ENCODE assay signal across 25 cellular contexts in the genomic region with DNA sequence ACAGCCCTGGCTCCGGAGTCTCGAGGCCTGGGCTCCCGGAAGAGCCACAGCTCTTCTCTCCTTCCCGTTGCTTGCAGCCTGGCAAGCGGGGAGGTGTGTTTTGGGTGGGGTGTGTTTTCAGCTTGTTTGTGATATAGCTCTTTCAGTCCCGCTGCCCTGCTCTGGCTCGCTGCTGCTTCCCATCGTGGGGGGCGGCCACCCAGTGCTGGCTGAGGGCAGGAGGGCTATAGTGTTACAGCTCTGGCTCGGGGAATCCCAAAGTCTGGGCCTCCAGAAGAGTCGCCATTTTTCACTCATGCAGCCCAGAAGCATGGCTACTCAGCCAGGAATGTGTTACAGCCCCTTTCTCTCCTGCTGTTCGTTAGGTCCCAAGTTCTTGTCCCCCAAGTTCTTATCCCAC. TPM values are rescaled to one million over a fixed set of nuclear protein-coding genes. Genes with fewer than 3 reads are reported as not detected.
"Had no signal": no experiment of that assay in that cellular context is flagged by ENCODE, and none has a peak within 500 bp of the region (broad histone marks: within the 10 kb centered on the region; RNA-seq: fewer than 3 reads in every experiment).

No MANE protein-coding gene starts in this region.

- H3K4me1 ChIP-seq: uterus had no signal

- DNase-seq: stimulated activated CD4-positive, alpha-beta T cell treated with anti-CD3 and anti-CD28 coated beads, Interleukin-2, amount 100 ng/mL, for 48 hours; stimulated activated CD4-positive, alpha-beta T cell treated with anti-CD3 and anti-CD28 coated beads, Interleukin-4, amount 100 ng/mL, for 1 hour; stimulated activated CD4-positive, alpha-beta T cell treated with anti-CD3 and anti-CD28 coated beads, Interleukin-4, amount 100 ng/mL, for 24 hours; stimulated activated CD4-positive, alpha-beta T cell treated with anti-CD3 and anti-CD28 coated beads, Interleukin-4, amount 100 ng/mL, for 4 hours; stimulated activated CD8-positive, alpha-beta memory T cell treated with anti-CD3 and anti-CD28 coated beads, Interleukin-4, amount 100 ng/mL, for 48 hours; stimulated activated naive B cell treated with anti-CD40 and anti-IgM and Interleukin-4, amounts not matched to agents 10 μg/mL and 1 μg/mL and 100 μg/mL, for 72 hours; stimulated activated naive CD4-positive, alpha-beta T cell; stimulated activated naive CD4-positive, alpha-beta T cell treated with Interleukin-2 at 50 U/mL for 16 hours; stimulated activated naive CD8-positive, alpha-beta T cell treated with anti-CD3 and anti-CD28 coated beads, Interleukin-15, amount 100 ng/mL, for 72 hours; stimulated activated naive CD8-positive, alpha-beta T cell treated with anti-CD3 and anti-CD28 coated beads, Interleukin-15, Interleukin-2, amounts not matched to agents 100 U/mL and 50 U/mL, for 24 hours; stomach; substantia nigra; thyroid gland; tibial artery; transverse colon; trophoblast cell; upper lobe of right lung; uterus had no signal

- H3K27me3 ChIP-seq: stomach, suprapubic skin, testis, thyroid gland, tibial artery, tibial nerve, transverse colon, upper lobe of left lung, upper lobe of right lung, uterus, vagina had no signal

- FAIRE-seq: urothelium cell line had no signal

- H3K4me3 ChIP-seq: stomach, suprapubic skin, thoracic aorta, thyroid gland, tibial artery, tibial nerve, transverse colon, upper lobe of left lung, upper lobe of right lung, uterus, vagina had no signal

- H3K36me3 ChIP-seq: suprapubic skin, thoracic aorta, thyroid gland, transverse colon, upper lobe of left lung, upper lobe of right lung, uterus, vagina had no signal

- H3K27ac ChIP-seq: stomach, suprapubic skin, testis, thoracic aorta, thyroid gland, tibial artery, tibial nerve, transverse colon, upper lobe of left lung, upper lobe of right lung, uterus, vagina had no signal

- H3K9me3 ChIP-seq: suprapubic skin, testis, thyroid gland, upper lobe of right lung, vagina had no signal

RNA-seq across cellular contexts. Expression of a gene that starts 24.6 kb away (rescaled TPM):
- total RNA-seq: stomach, thoracic aorta, thyroid gland, transverse colon had no signal
